18 cellular contexts compared by ENCODE assay signal in genomic region chr10:69417542-69417941, GRCh38. TPM values are rescaled to one million over a fixed set of nuclear protein-coding genes. Genes with fewer than 3 reads are reported as not detected.
DNase-seq lines count a peak whose midpoint lies in the region; ATAC-seq and TF ChIP-seq lines count a peak whose summit lies in the region.
"Had no signal": no experiment of that assay in that cellular context is flagged by ENCODE, and none has a peak within 500 bp of the region (broad histone marks: within the 10 kb centered on the region; RNA-seq: fewer than 3 reads in every experiment).

No MANE protein-coding gene starts in this region.

- DNase-seq in endodermal cell: no peak
- DNase-seq in sigmoid colon: peak; percentile 64
- DNase-seq in dedifferentiated amniotic fluid mesenchymal stem cell (ENCODE audit: extremely low spot score): no peak
- no peak for DNase-seq in GM20000 (ENCODE audit: low spot score)
- DNase-seq: COR-L47, GM23248, HCEC 1CT, KG1, NCI-H1105 treated with DMSO at 0.1 percent for 48 hours, NCI-H1694 treated with DMSO at 0.1 percent for 48 hours, NCI-H524, PC-3, RPMI8226, SHP77 treated with DMSO at 0.1 percent for 48 hours, SK-N-SH had no signal

- H3K27me3 Mint-ChIP-seq in endodermal cell (ENCODE audit: insufficient read depth): peaks cover 10% of the 10 kb centered on the region

- no peak overlapping the region for H3K4me3 ChIP-seq in endodermal cell (ENCODE audit: low read length)
- no peak overlapping the region for H3K4me3 ChIP-seq in mucosa of rectum (ENCODE audit: low read length in 2 of 2)
- peak overlapping the region; percentile 53 to 62 (median 59) for H3K4me3 ChIP-seq in sigmoid colon
- H3K4me3 ChIP-seq: GM23248 had no signal

- H3K9me3 ChIP-seq in endodermal cell (ENCODE audit: control insufficient read depth, low read length): no peaks in the 10 kb centered on the region
- no peaks in the 10 kb centered on the region for H3K9me3 ChIP-seq in mucosa of rectum (ENCODE audit: control insufficient read depth in 2 of 2, low read length in 2 of 2)
- no peaks in the 10 kb centered on the region for H3K9me3 ChIP-seq in sigmoid colon
- H3K9me3 ChIP-seq: SK-N-SH had no signal

- H3K36me3 ChIP-seq in endodermal cell (ENCODE audit: control insufficient read depth, insufficient read depth, low read length): no peaks in the 10 kb centered on the region
- no peaks in the 10 kb centered on the region for H3K36me3 ChIP-seq in mucosa of rectum (ENCODE audit: control insufficient read depth in 2 of 2, insufficient read depth in 2 of 2, low read length in 2 of 2)
- H3K36me3 ChIP-seq in sigmoid colon: no peaks in the 10 kb centered on the region

- no peaks in the 10 kb centered on the region for H3K36me3 Mint-ChIP-seq in endodermal cell (ENCODE audit: low read depth)

- peak overlapping the region; percentile 33 for H3K27ac Mint-ChIP-seq in endodermal cell

- H3K4me1 ChIP-seq in endodermal cell (ENCODE audit: control insufficient read depth, insufficient read depth, low read length) (no peaks in the 10 kb centered on the region), mucosa of rectum (ENCODE audit: control insufficient read depth in 2 of 2, insufficient read depth in 2 of 2, low read length in 2 of 2) (peaks cover 20 to 26% of the 10 kb centered on the region in 2 donors), sigmoid colon (peaks cover 0 to 62% (median 54%) of the 10 kb centered on the region in 4 donors)

- TF ChIP-seq CTCF in endodermal cell (conservative IDR thresholded peaks at IDR 0.05): no peak
- TF ChIP-seq CTCF in sigmoid colon (IDR thresholded peaks at IDR 0.05): no peak
- TF ChIP-seq CTCF in GM20000 (IDR thresholded peaks at IDR 0.05; ENCODE audit: extremely low read depth, missing control alignments): no peak

- 90 to 91% methylated on average over 10 to 11 of the region's 11 CpGs for WGBS in endodermal cell (ENCODE audit: insufficient coverage in 1 of 2, insufficient read length in 1 of 2), 2 experiments
- WGBS in sigmoid colon, 2 donors: 80 to 86% methylated on average over 11 of the region's 11 CpGs

- ATAC-seq in GM19023 (IDR thresholded peaks at IDR 0.05; ENCODE audit: unreplicated experiment) (no peak), HG03442 (IDR thresholded peaks at IDR 0.05; ENCODE audit: unreplicated experiment) (no peak)
- ATAC-seq: PC-3 had no signal

- H3K4me3 Mint-ChIP-seq in endodermal cell: no peak overlapping the region

- H3K27me3 ChIP-seq in endodermal cell (ENCODE audit: control insufficient read depth, insufficient read depth, low read length, poor library complexity, severe bottlenecking) (no peaks in the 10 kb centered on the region), mucosa of rectum (ENCODE audit: control insufficient read depth in 2 of 2, insufficient read depth in 2 of 2, low read length in 2 of 2) (no peaks in the 10 kb centered on the region), sigmoid colon (no peaks in the 10 kb centered on the region)

- no peak overlapping the region for H3K9ac ChIP-seq in endodermal cell (ENCODE audit: extremely low read depth, low read length, poor library complexity, severe bottlenecking)
- H3K9ac ChIP-seq in mucosa of rectum (ENCODE audit: low read depth in 1 of 2, low read length in 2 of 2): peak overlapping the region in 1 of 2 donors; percentile 28
- H3K9ac ChIP-seq: GM23248, SK-N-SH had no signal

- peaks cover 9% of the 10 kb centered on the region for H3K4me1 Mint-ChIP-seq in endodermal cell

- intact Hi-C loops in sigmoid colon (cut with DNase I): loop anchor here (2.0 kb wide), 1 partner anchor 67 kb away; no protein-coding TSS in a partner anchor

- no peaks in the 10 kb centered on the region for H3K9me3 Mint-ChIP-seq in endodermal cell

- no peak for TF ChIP-seq POLR2A in sigmoid colon (IDR thresholded peaks at IDR 0.05)

- H3K27ac ChIP-seq in endodermal cell (ENCODE audit: low read depth, low read length) (no peak overlapping the region), mucosa of rectum (ENCODE audit: low read depth in 2 of 2, low read length in 2 of 2) (peak overlapping the region; percentile 48 to 61), sigmoid colon (peak overlapping the region; percentile 88 to 97 (median 94))
- H3K27ac ChIP-seq: GM23248 had no signal

- no peak for TF ChIP-seq EP300 in sigmoid colon (IDR thresholded peaks at IDR 0.05)

RNA-seq across cellular contexts. Expression of gene TACR2, which starts 0.8 kb away (rescaled TPM):
- total RNA-seq in endodermal cell: not detected
- polyA plus RNA-seq in endodermal cell (2013, experiment 1 of 2): not detected
- polyA plus RNA-seq in endodermal cell (2013, experiment 2 of 2): not detected
- 100 to 1,000 TPM; 161 to 184 (median 170) TPM for total RNA-seq in sigmoid colon
- 10 to 100 TPM in 1 of 3 donors, 1 to 10 TPM in 1, not detected in 1; 6.0 to 14.4 TPM for polyA plus RNA-seq in sigmoid colon

RNA-seq across cellular contexts. Expression of gene TSPAN15, which starts 33.7 kb away (rescaled TPM):
- total RNA-seq in endodermal cell (10 to 100 TPM; 10.1 to 15.8 TPM), sigmoid colon (10 to 100 TPM; 55.4 to 76.4 (median 67.4) TPM)
- polyA plus RNA-seq in endodermal cell (2013, experiment 1 of 2): 9.4 TPM
- 7.9 TPM for polyA plus RNA-seq in endodermal cell (2013, experiment 2 of 2)
- polyA plus RNA-seq in sigmoid colon: 100 to 1,000 TPM in 1 of 3 donors, 10 to 100 TPM in 2; 43.0 to 100 (median 70.9) TPM
- total RNA-seq: GM23248 had no signal

Comparison
In these comparisons a context has a peak if more than half of its experiments do, and no peak if none do; other contexts are left out.
1. H3K4me3 ChIP-seq: peak in sigmoid colon (4 of 4); none in endodermal cell (single experiment) and mucosa of rectum (0 of 2).
2. RNA of gene TACR2, which starts 0.8 kb away (total RNA-seq): 161 to 184 TPM in sigmoid colon; not detected in endodermal cell; every median in the first group is over 100 times any median in the second.